ENCODE assay signal across 8 cellular contexts in genomic region chr15:71116366-71116765, GRCh38. TPM values are rescaled to one million over a fixed set of nuclear protein-coding genes. Genes with fewer than 3 reads are reported as not detected.
A peak's percentile ranks its signal among the peaks of the same experiment; 100 is the strongest.
DNase-seq lines count a peak whose midpoint lies in the region; ATAC-seq and TF ChIP-seq lines count a peak whose summit lies in the region.

No MANE protein-coding gene starts in this region.

- H3K27me3 ChIP-seq in iPS-18a (ENCODE audit: control insufficient read depth, insufficient read depth, low read length) (peaks cover 41% of the 10 kb centered on the region), spleen (replicated peaks in 1 of 7) (peaks cover 0 to 70% (median 28%) of the 10 kb centered on the region in 7 donors)

- no peak for DNase-seq in activated naive CD8-positive, alpha-beta T cell treated with anti-CD3 and anti-CD28 coated beads, Interleukin-2, amount 50 U/mL, for 24 hours
- no peak for DNase-seq in spleen
- DNase-seq in AG20443 (ENCODE audit: low spot score), result no peak
- DNase-seq in SIG-M5 (lab: John Stamatoyannopoulos, UW), result no peak

- H3K36me3 ChIP-seq in HEK293 (ENCODE audit: control insufficient read depth in 2 of 2, insufficient read depth in 1 of 2, low read length in 2 of 2) (no peaks in the 10 kb centered on the region), iPS-18a (ENCODE audit: control insufficient read depth, low read depth, low read length) (no peaks in the 10 kb centered on the region), spleen (no peaks in the 10 kb centered on the region)

- 24 to 56% (median 33%) methylated on average over 13 of the region's 13 CpGs for WGBS in spleen, 5 donors

- TF ChIP-seq CTCF in HEK293 (tag by site-specific recombination; IDR thresholded peaks at IDR 0.05) (no peak), spleen (IDR thresholded peaks at IDR 0.05 in 8 of 11, conservative IDR thresholded peaks at IDR 0.05 in 3 of 11) (no peak)

- H3K9me3 ChIP-seq in HEK293 (ENCODE audit: control insufficient read depth, insufficient read depth, low read depth, low read length) (no peaks in the 10 kb centered on the region), iPS-18a (ENCODE audit: control insufficient read depth, low read depth, low read length) (no peaks in the 10 kb centered on the region), spleen (no peaks in the 10 kb centered on the region)

- peak overlapping the region; percentile 60 for H3K4me3 Mint-ChIP-seq in activated naive CD8-positive, alpha-beta T cell treated with anti-CD3 and anti-CD28 coated beads, Interleukin-2, amount 50 U/mL, for 24 hours

- peak overlapping the region; percentile 89; the same call in 1 of the 2 replicates for H3K27ac ChIP-seq in HEK293 (ENCODE audit: extremely low read depth, low read depth, low read length)
- H3K27ac ChIP-seq in iPS-18a (ENCODE audit: low read length), result no peak overlapping the region
- no peak overlapping the region for H3K27ac ChIP-seq in spleen

- ATAC-seq in activated naive CD8-positive, alpha-beta T cell treated with anti-CD3 and anti-CD28 coated beads, Interleukin-2, amount 50 U/mL, for 24 hours, result no peak
- ATAC-seq in HG03280 (IDR thresholded peaks at IDR 0.05; ENCODE audit: unreplicated experiment) (no peak), HG03039 (IDR thresholded peaks at IDR 0.05; ENCODE audit: unreplicated experiment) (no peak)

- no peak overlapping the region for H3K9ac ChIP-seq in iPS-18a (ENCODE audit: low read length)

- peaks cover 50% of the 10 kb centered on the region for H3K27me3 Mint-ChIP-seq in activated naive CD8-positive, alpha-beta T cell treated with anti-CD3 and anti-CD28 coated beads, Interleukin-2, amount 50 U/mL, for 24 hours

- H3K4me3 ChIP-seq in HEK293 (ENCODE audit: low read depth, low read length) (peak overlapping the region; percentile 60), iPS-18a (ENCODE audit: low read length) (peak overlapping the region; percentile 83), spleen (peak overlapping the region in 5 of 8 donors; percentile 34 to 72 (median 42))

- H3K4me1 ChIP-seq in HEK293 (ENCODE audit: control insufficient read depth, insufficient read depth, low read length) (peaks cover 2% of the 10 kb centered on the region; the same call in 1 of the 2 replicates), iPS-18a (ENCODE audit: control insufficient read depth, low read depth, low read length) (peaks cover 35% of the 10 kb centered on the region), spleen (peaks cover 5 to 24% (median 14%) of the 10 kb centered on the region in 6 donors)

- no peaks in the 10 kb centered on the region for H3K36me3 Mint-ChIP-seq in activated naive CD8-positive, alpha-beta T cell treated with anti-CD3 and anti-CD28 coated beads, Interleukin-2, amount 50 U/mL, for 24 hours (ENCODE audit: low read depth)

- no peaks in the 10 kb centered on the region for H3K9me3 Mint-ChIP-seq in activated naive CD8-positive, alpha-beta T cell treated with anti-CD3 and anti-CD28 coated beads, Interleukin-2, amount 50 U/mL, for 24 hours

- intact Hi-C loops in spleen (cut with DNase I; ENCODE audit: low total_unique reads), result loop anchor here (10.0 kb wide), 1 partner anchor 318 kb away; no protein-coding TSS in a partner anchor

- POLR2A ChIA-PET in HEK293 (lab: Yijun Ruan, JAX), result no interaction called here

- CTCF ChIA-PET in HEK293 (lab: Yijun Ruan, JAX), result interaction anchor here (0.5 to 1.4 kb wide), 8 partner anchors 11 to 327 kb away, joined by 3 to 6 read pairs (median 4); no protein-coding TSS in a partner anchor

- H3K27ac Mint-ChIP-seq in activated naive CD8-positive, alpha-beta T cell treated with anti-CD3 and anti-CD28 coated beads, Interleukin-2, amount 50 U/mL, for 24 hours, result no peak overlapping the region

- TF ChIP-seq POLR2A in spleen (IDR thresholded peaks at IDR 0.05), result no peak

- peaks cover 7% of the 10 kb centered on the region for H3K4me1 Mint-ChIP-seq in activated naive CD8-positive, alpha-beta T cell treated with anti-CD3 and anti-CD28 coated beads, Interleukin-2, amount 50 U/mL, for 24 hours

TF ChIP-seq in HEK293, 187 proteins besides CTCF, POLR2A, EP300 and RAD21:
- 0 out of 2 replicates have a peak, but pooled peaks have one; percentile 6 for TF ChIP-seq ZNF2 (tag by site-specific recombination; IDR thresholded peaks at IDR 0.05)
- no peak for TF ChIP-seq ZBTB7A (tag by site-specific recombination; IDR thresholded peaks at IDR 0.05; ENCODE audit: low read depth)
- TF ChIP-seq ZNF335 (tag by site-specific recombination; conservative IDR thresholded peaks at IDR 0.05), result peak; percentile 1; the same call in 1 of the 2 replicates

RNA-seq across cellular contexts. Expression of gene THSD4, which starts 1.1 kb away (rescaled TPM):
- total RNA-seq in spleen, result 10 to 100 TPM in 2 of 7 donors, 1 to 10 TPM in 5; 1.9 to 11.3 (median 4.3) TPM
- under 1 TPM; 0.29 to 0.93 (median 0.30) TPM for polyA plus RNA-seq in spleen
